Comparison of ENCODE assay signal across 1 cellular context in genomic region chr4:23891064-23891421, GRCh38.
TF ChIP-seq lines count a peak whose summit lies in the region.

No MANE protein-coding gene starts in this region.

TF ChIP-seq in GM23338, 12 proteins besides CTCF, POLR2A, EP300 and RAD21 (continued from another document):
- TF ChIP-seq ZNF462 (CRISPR knock-in tag; IDR thresholded peaks at IDR 0.05) (no peak), STAT1 (IDR thresholded peaks at IDR 0.05; ENCODE audit: unreplicated experiment) (no peak)
